11 cellular contexts compared by ENCODE assay signal in genomic region chr14:24954037-24954696, GRCh38.
DNase-seq lines count a peak whose midpoint lies in the region; ATAC-seq, FAIRE-seq and TF ChIP-seq lines count a peak whose summit lies in the region.
"Had no signal": no experiment of that assay in that cellular context is flagged by ENCODE, and none has a peak within 500 bp of the region (broad histone marks: within the 10 kb centered on the region; RNA-seq: fewer than 3 reads in every experiment).

No MANE protein-coding gene starts in this region.

- H3K9me2 ChIP-seq in Karpas-422 (replicated peaks; ENCODE audit: insufficient read depth, low read length), result no peaks in the 10 kb centered on the region

- peak; percentile 20 for DNase-seq in GM10248 (ENCODE audit: extremely low spot score)
- DNase-seq in Karpas-422, result no peak
- no peak for DNase-seq in OCI-M2 (lab: John Stamatoyannopoulos, UW; ENCODE audit: unreplicated experiment)
- DNase-seq in GM20000 (ENCODE audit: low spot score), result no peak
- DNase-seq in urothelium cell line (ENCODE audit: low spot score), result no peak
- DNase-seq: adrenal gland, cortex of kidney, EL had no signal

- no peak for FAIRE-seq in urothelium cell line (lab: Jason Lieb, UNC)

- H3K27ac ChIP-seq in VCaP (peak overlapping the region; percentile 36), Karpas-422 (ENCODE audit: low read length) (no peak overlapping the region)
- H3K27ac ChIP-seq: adrenal gland had no signal

- ATAC-seq in GM19438 (IDR thresholded peaks at IDR 0.05; ENCODE audit: low read depth, unreplicated experiment) (peak; percentile 89), HG02885 (IDR thresholded peaks at IDR 0.05; ENCODE audit: poor library complexity, unreplicated experiment) (peak; percentile 62)

- no peak for TF ChIP-seq CTCF in GM10248 (IDR thresholded peaks at IDR 0.05; ENCODE audit: control extremely low read depth, extremely low read depth, low read depth, missing control alignments)
- no peak for TF ChIP-seq CTCF in VCaP (conservative IDR thresholded peaks at IDR 0.05)
- no peak for TF ChIP-seq CTCF in GM20000 (IDR thresholded peaks at IDR 0.05; ENCODE audit: extremely low read depth, missing control alignments)

- H3K4me2 ChIP-seq in Karpas-422 (ENCODE audit: low read depth, low read length, poor library complexity, severe bottlenecking), result no peak overlapping the region

- H3K9ac ChIP-seq in Karpas-422 (ENCODE audit: low read length), result no peak overlapping the region

- no peaks in the 10 kb centered on the region for H3K36me3 ChIP-seq in Karpas-422 (ENCODE audit: insufficient read depth, low read length)
- H3K36me3 ChIP-seq: adrenal gland had no signal

- H3K4me1 ChIP-seq in Karpas-422 (ENCODE audit: low read length), result no peaks in the 10 kb centered on the region
- H3K4me1 ChIP-seq: adrenal gland had no signal

- CTCF ChIA-PET in GM10248 (lab: Yijun Ruan, JAX), result interaction anchor here (1.2 kb wide), 2 partner anchors 10 to 13 kb away, joined by 3 read pairs; no protein-coding TSS in a partner anchor

- H3K79me2 ChIP-seq in Karpas-422 (ENCODE audit: low read length), result no peaks in the 10 kb centered on the region

- POLR2A ChIA-PET in GM10248 (lab: Yijun Ruan, JAX), result no interaction called here

- no peaks in the 10 kb centered on the region for H3K27me3 ChIP-seq in Karpas-422 (ENCODE audit: low read length)

- H3K4me3 ChIP-seq in Karpas-422 (ENCODE audit: low read length), result no peak overlapping the region
- H3K4me3 ChIP-seq: adrenal gland had no signal

- H2AFZ ChIP-seq in Karpas-422 (ENCODE audit: low read length), result no peak overlapping the region

- peaks cover 26% of the 10 kb centered on the region for H3K9me3 ChIP-seq in Karpas-422 (ENCODE audit: low read length)
- H3K9me3 ChIP-seq: adrenal gland had no signal

- no peaks in the 10 kb centered on the region for H4K20me1 ChIP-seq in Karpas-422 (ENCODE audit: insufficient read depth, low read depth, low read length)
